14 cellular contexts compared by ENCODE assay signal in genomic region chr3:133941390-133941789, GRCh38. TPM values are rescaled to one million over a fixed set of nuclear protein-coding genes. Genes with fewer than 3 reads are reported as not detected.
DNase-seq lines count a peak whose midpoint lies in the region; ATAC-seq and TF ChIP-seq lines count a peak whose summit lies in the region.
"Had no signal": no experiment of that assay in that cellular context is flagged by ENCODE, and none has a peak within 500 bp of the region (broad histone marks: within the 10 kb centered on the region; RNA-seq: fewer than 3 reads in every experiment).

No MANE protein-coding gene starts in this region.

- TF ChIP-seq EP300 in SK-N-SH (IDR thresholded peaks at IDR 0.05; ENCODE audit: borderline replicate concordance in 1 of 2, low read depth in 1 of 2, low read length in 1 of 2): peak in 1 of 2 experiments; percentile 12; a peak in 1 of 4 replicates

- WGBS in SK-N-SH (ENCODE audit: low lambda C conversion rate): 51% methylated on average over 6 of the region's 6 CpGs

- no peak overlapping the region for H3K27ac ChIP-seq in GM23338 (ENCODE audit: low read depth)
- H3K27ac ChIP-seq in SK-N-SH (ENCODE audit: low read depth in 2 of 2, low read length in 1 of 2): peak overlapping the region in 1 of 2 experiments; percentile 47; a peak in 1 of 4 replicates

- H3K9me3 Mint-ChIP-seq in GM23338: no peaks in the 10 kb centered on the region; the same call in 2 of the 3 replicates
- H3K9me3 Mint-ChIP-seq: activated CD4-positive, alpha-beta memory T cell treated with anti-CD3 and anti-CD28 coated beads, Interleukin-2, amount 10 ng/mL, durations not matched to agents 7 days and 5 days; CD8-positive, alpha-beta T cell had no signal

- H3K4me1 Mint-ChIP-seq in GM23338: peaks cover 20% of the 10 kb centered on the region

- ATAC-seq in GM23338 (peak; percentile 77), HG02588 (IDR thresholded peaks at IDR 0.05; ENCODE audit: unreplicated experiment) (no peak), HG03135 (IDR thresholded peaks at IDR 0.05; ENCODE audit: unreplicated experiment) (no peak)
- ATAC-seq: CD8-positive, alpha-beta T cell had no signal

- H3F3A ChIP-seq in GM23338 (replicated peaks; ENCODE audit: low read depth) (no peaks in the 10 kb centered on the region), SK-N-SH (replicated peaks; ENCODE audit: insufficient read depth) (peaks cover 34% of the 10 kb centered on the region)

- no peak overlapping the region for H3K4me3 Mint-ChIP-seq in GM23338
- H3K4me3 Mint-ChIP-seq: activated CD4-positive, alpha-beta memory T cell treated with anti-CD3 and anti-CD28 coated beads, Interleukin-2, amount 10 ng/mL, durations not matched to agents 7 days and 5 days; CD8-positive, alpha-beta T cell had no signal

- H3K27me3 ChIP-seq in GM23338 (ENCODE audit: insufficient read depth) (no peaks in the 10 kb centered on the region), SK-N-SH (ENCODE audit: insufficient read depth) (0 out of 2 replicates have a peak, but pooled peaks cover 4% of the 10 kb centered on the region)

- H3K27ac Mint-ChIP-seq in GM23338: no peak overlapping the region
- H3K27ac Mint-ChIP-seq: activated CD4-positive, alpha-beta memory T cell treated with anti-CD3 and anti-CD28 coated beads, Interleukin-2, amount 10 ng/mL, durations not matched to agents 7 days and 5 days; CD8-positive, alpha-beta T cell had no signal

- peaks cover 2% of the 10 kb centered on the region for H3K27me3 Mint-ChIP-seq in GM23338 (ENCODE audit: insufficient read depth, low read depth, poor library complexity)

- H3K9me2 ChIP-seq in GM23338 (ENCODE audit: insufficient read depth) (no peaks in the 10 kb centered on the region), SK-N-SH (no peaks in the 10 kb centered on the region)

- H2AFZ ChIP-seq in GM23338: no peak overlapping the region
- H2AFZ ChIP-seq in SK-N-SH (ENCODE audit: low read depth): no peak overlapping the region

- H3K9me3 ChIP-seq in SK-N-SH: no peaks in the 10 kb centered on the region

- POLR2A ChIA-PET in SK-N-SH (lab: Yijun Ruan, JAX): no interaction called here

- H3K36me3 Mint-ChIP-seq in GM23338 (ENCODE audit: low read depth): no peaks in the 10 kb centered on the region
- H3K36me3 Mint-ChIP-seq: CD8-positive, alpha-beta T cell had no signal

- CTCF ChIA-PET in SK-N-SH (lab: Yijun Ruan, JAX): interaction anchor here (1.0 to 1.1 kb wide), 3 partner anchors 11 to 271 kb away, joined by 3 to 5 read pairs (median 4); no protein-coding TSS in a partner anchor

- no peak overlapping the region for H3K4me2 ChIP-seq in GM23338
- H3K4me2 ChIP-seq in SK-N-SH: no peak overlapping the region

- H3K79me2 ChIP-seq in GM23338 (replicated peaks; ENCODE audit: insufficient read depth) (no peaks in the 10 kb centered on the region), SK-N-SH (ENCODE audit: insufficient read depth) (no peaks in the 10 kb centered on the region)

- H3K9ac ChIP-seq in SK-N-SH: no peak overlapping the region

- H3K36me3 ChIP-seq in GM23338 (ENCODE audit: insufficient read depth): no peaks in the 10 kb centered on the region
- H3K36me3 ChIP-seq in SK-N-SH (replicated peaks in 1 of 2; ENCODE audit: control insufficient read depth in 1 of 2, insufficient read depth in 2 of 2, low read length in 1 of 2): no peaks in the 10 kb centered on the region

- H3K4me3 ChIP-seq in GM23338: no peak overlapping the region
- no peak overlapping the region for H3K4me3 ChIP-seq in SK-N-SH (ENCODE audit: low read depth in 2 of 2, low read length in 1 of 2)
- no peak overlapping the region for H3K4me3 ChIP-seq in fibroblast of pulmonary artery (replicated peaks; ENCODE audit: low read depth, low read length)

- no peak for TF ChIP-seq CTCF in GM23338 (conservative IDR thresholded peaks at IDR 0.05; ENCODE audit: low read depth in 2 of 2)
- no peak for TF ChIP-seq CTCF in SK-N-SH (IDR thresholded peaks at IDR 0.05)
- TF ChIP-seq CTCF in fibroblast of pulmonary artery (IDR thresholded peaks at IDR 0.05; ENCODE audit: low read length, missing control alignments): no peak

- peak; percentile 23 for DNase-seq in GM23338 (ENCODE audit: low spot score)
- DNase-seq in SK-N-SH: no peak
- DNase-seq in fibroblast of pulmonary artery (ENCODE audit: low read depth): peak; percentile 48
- DNase-seq in retina: peak; percentile 37
- DNase-seq in NCI-H345 (lab: John Stamatoyannopoulos, UW): no peak
- DNase-seq in NCI-H1694 (lab: John Stamatoyannopoulos, UW): no peak
- DNase-seq: activated CD4-positive, alpha-beta memory T cell treated with anti-CD3 and anti-CD28 coated beads, Interleukin-2, amount 10 ng/mL, durations not matched to agents 7 days and 5 days; activated naive CD4-positive, alpha-beta T cell treated with Interleukin-2 at 50 U/mL for 16 hours; CD8-positive, alpha-beta T cell; hypothalamus; NCI-H1092 treated with DMSO at 0.1 percent for 48 hours; T-helper 2 cell had no signal

- H4K20me1 ChIP-seq in GM23338 (replicated peaks; ENCODE audit: insufficient read depth): no peaks in the 10 kb centered on the region
- H4K20me1 ChIP-seq in SK-N-SH (ENCODE audit: insufficient read depth): peaks cover 4% of the 10 kb centered on the region; the same call in 1 of the 2 replicates

- H3K4me1 ChIP-seq in GM23338 (ENCODE audit: insufficient read depth) (no peaks in the 10 kb centered on the region), SK-N-SH (ENCODE audit: control insufficient read depth in 1 of 2, insufficient read depth in 2 of 2, low read depth in 1 of 2, low read length in 1 of 2) (peaks cover 26 to 32% of the 10 kb centered on the region in 2 experiments; a peak in 3 of 4 replicates)

- no peak for TF ChIP-seq RAD21 in SK-N-SH (IDR thresholded peaks at IDR 0.05; ENCODE audit: low read length)

TF ChIP-seq in GM23338, 12 proteins besides CTCF, POLR2A, EP300 and RAD21:
- TF ChIP-seq EZH2phosphoT487 (IDR thresholded peaks at IDR 0.05; ENCODE audit: unreplicated experiment) (no peak), JUNB (IDR thresholded peaks at IDR 0.05; ENCODE audit: unreplicated experiment) (no peak), ZNF114 (CRISPR knock-in tag; IDR thresholded peaks at IDR 0.05) (no peak)

TF ChIP-seq in SK-N-SH, 30 proteins besides CTCF, POLR2A, EP300 and RAD21:
- peak; percentile 56; the same call in 1 of the 2 replicates for TF ChIP-seq REST (IDR thresholded peaks at IDR 0.05; ENCODE audit: low read depth, low read length)
- TF ChIP-seq RXRA (IDR thresholded peaks at IDR 0.05; ENCODE audit: borderline replicate concordance, low read depth): peak; percentile 77; the same call in 1 of the 2 replicates
- peak; percentile 40; the same call in 1 of the 2 replicates for TF ChIP-seq TCF12 (IDR thresholded peaks at IDR 0.05)
- no peak for TF ChIP-seq RCOR1 (IDR thresholded peaks at IDR 0.05; ENCODE audit: low read length)
- peak; percentile 50 for TF ChIP-seq NFIC (IDR thresholded peaks at IDR 0.05; ENCODE audit: borderline replicate concordance)
- TF ChIP-seq YY1 (IDR thresholded peaks at IDR 0.05; ENCODE audit: low read depth): no peak
- no peak for TF ChIP-seq GABPA (IDR thresholded peaks at IDR 0.05; ENCODE audit: low read depth)
TF ChIP-seq in SK-N-SH: peak in this region for 4.

RNA-seq across cellular contexts. Expression of gene RAB6B, which starts 45.7 kb away (rescaled TPM):
- 2.9 and 3.9 TPM in 2 replicates for total RNA-seq in GM23338 (2014; rRNA removed; shearing (Covaris generic))
- polyA plus RNA-seq in GM23338 (2016; fragmentation: Nextera tagmentation; extraction: Ambion mirVana) (1.2 and 1.4 TPM in 2 replicates), SK-N-SH (2012; rRNA removed) (8.5 and 9.3 TPM in 2 replicates)
- 8.0 and 9.7 TPM in 2 replicates for polyA plus RNA-seq in SK-N-SH (2012; cell fraction: cytosol; rRNA removed)
- polyA plus RNA-seq in SK-N-SH (2012; cell fraction: nucleus; rRNA removed): 7.2 and 7.3 TPM in 2 replicates

Comparison
In these comparisons a context has a peak if more than half of its experiments do, and no peak if none do; other contexts are left out.
1. DNase-seq: peak in GM23338 (single experiment), fibroblast of pulmonary artery (single experiment) and retina (single experiment); none in SK-N-SH (single experiment), NCI-H345 (single experiment) and NCI-H1694 (single experiment).